13 cellular contexts compared by ENCODE assay signal in the genomic region with DNA sequence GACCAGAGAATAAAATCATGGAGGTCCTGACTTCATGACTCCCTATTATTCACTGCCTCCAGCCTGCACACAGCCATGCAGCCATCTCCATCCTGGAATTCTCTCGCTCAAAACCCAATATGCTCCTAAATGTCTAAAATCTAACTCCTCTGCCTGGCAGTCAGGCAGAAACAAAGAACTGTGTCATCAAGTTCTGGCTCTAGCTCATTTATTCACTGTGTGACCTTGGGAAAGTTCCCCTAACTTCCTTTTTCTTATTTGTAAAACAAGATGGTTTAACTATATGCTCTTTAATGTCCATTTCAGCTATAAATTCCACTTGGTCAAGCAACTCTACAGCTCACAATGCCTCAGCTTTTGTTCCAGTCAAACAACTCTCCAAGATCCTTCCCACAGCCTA. TPM values are rescaled to one million over a fixed set of nuclear protein-coding genes. Genes with fewer than 3 reads are reported as not detected.
DNase-seq lines count a peak whose midpoint lies in the region; ATAC-seq, FAIRE-seq and TF ChIP-seq lines count a peak whose summit lies in the region.
"Had no signal": no experiment of that assay in that cellular context is flagged by ENCODE, and none has a peak within 500 bp of the region (broad histone marks: within the 10 kb centered on the region; RNA-seq: fewer than 3 reads in every experiment).

No MANE protein-coding gene starts in this region.

- intact Hi-C loops in pancreas (cut with DNase I), result no loop called here

- H3K36me3 ChIP-seq in pancreas, result no peaks in the 10 kb centered on the region

- no peak for TF ChIP-seq CTCF in HL-60 (IDR thresholded peaks at IDR 0.05; ENCODE audit: insufficient read depth, low read length)
- no peak for TF ChIP-seq CTCF in NB4 (IDR thresholded peaks at IDR 0.05; ENCODE audit: low read depth, low read length)
- TF ChIP-seq CTCF in foreskin keratinocyte (conservative IDR thresholded peaks at IDR 0.05), result no peak
- no peak for TF ChIP-seq CTCF in pancreas (IDR thresholded peaks at IDR 0.05)

- DNase-seq in HL-60 (ENCODE audit: low read depth in 1 of 2, low spot score in 1 of 2) (peak in 1 of 2 experiments; percentile 22), NB4 (ENCODE audit: low read depth) (peak; percentile 48), foreskin keratinocyte (no peak), pancreas (no peak), A172 (ENCODE audit: low spot score) (no peak)
- DNase-seq: activated naive CD8-positive, alpha-beta T cell treated with anti-CD3 and anti-CD28 coated beads, Interleukin-2, amount 10 ng/mL, durations not matched to agents 7 days and 5 days; glutamatergic neuron; NK-92 treated with Interleukin-12 subunit alpha and Interleukin-12 subunit beta, amount 100 ng/mL, for 24 hours had no signal

- H3K9me3 ChIP-seq in pancreas, result no peaks in the 10 kb centered on the region

- H3K27ac ChIP-seq in HL-60 (replicated peaks) (peak overlapping the region; percentile 47), foreskin keratinocyte (no peak overlapping the region), pancreas (peak overlapping the region in 2 of 4 donors; percentile 20 to 44)
- H3K27ac ChIP-seq: epithelial cell of prostate, VCaP had no signal

- no peak for FAIRE-seq in pancreas (lab: Jason Lieb, UNC)
- FAIRE-seq: GM12892 had no signal

- H3K4me3 ChIP-seq in HL-60 (replicated peaks; ENCODE audit: insufficient read depth, low read length) (no peak overlapping the region), NB4 (ENCODE audit: low read depth, low read length) (no peak overlapping the region), pancreas (no peak overlapping the region)

- WGBS in pancreas, 2 donors, result 69 to 86% methylated on average over 1 of the region's 1 CpG

- ATAC-seq in foreskin keratinocyte, result peak; percentile 10
- ATAC-seq in pancreas, result peak; percentile 24 to 74 (median 52)
- no peak for ATAC-seq in GM21390 (IDR thresholded peaks at IDR 0.05; ENCODE audit: unreplicated experiment)
- no peak for ATAC-seq in HG02852 (IDR thresholded peaks at IDR 0.05; ENCODE audit: unreplicated experiment)

- H3K27me3 ChIP-seq in HL-60 (ENCODE audit: insufficient read depth, poor library complexity, severe bottlenecking) (no peaks in the 10 kb centered on the region), foreskin keratinocyte (no peaks in the 10 kb centered on the region), pancreas (no peaks in the 10 kb centered on the region)

- no peaks in the 10 kb centered on the region for H3K4me1 ChIP-seq in foreskin keratinocyte
- peaks cover 6 to 13% (median 11%) of the 10 kb centered on the region in 3 donors for H3K4me1 ChIP-seq in pancreas

- no peak for TF ChIP-seq POLR2A in NB4 (IDR thresholded peaks at IDR 0.05; ENCODE audit: extremely low read depth, insufficient read length)

RNA-seq across cellular contexts. Expression of a gene that starts 16.6 kb away (rescaled TPM):
- total RNA-seq in foreskin keratinocyte (22.9 and 23.7 TPM in 2 replicates), pancreas (10 to 100 TPM; 23.0 to 36.4 (median 25.4) TPM)
- polyA plus RNA-seq in foreskin keratinocyte (8.0 and 9.1 TPM in 2 replicates), pancreas (1 to 10 TPM; 8.2 to 9.7 TPM)
- total RNA-seq in A172 (2014; rRNA removed; shearing (Covaris generic)), result 11.6 and 12.1 TPM in 2 replicates

Comparison
In these comparisons a context has a peak if more than half of its experiments do, and no peak if none do; other contexts are left out.
1. ATAC-seq: peak in foreskin keratinocyte (single experiment) and pancreas (4 of 4); none in GM21390 (single experiment) and HG02852 (single experiment).